In the genomic region with DNA sequence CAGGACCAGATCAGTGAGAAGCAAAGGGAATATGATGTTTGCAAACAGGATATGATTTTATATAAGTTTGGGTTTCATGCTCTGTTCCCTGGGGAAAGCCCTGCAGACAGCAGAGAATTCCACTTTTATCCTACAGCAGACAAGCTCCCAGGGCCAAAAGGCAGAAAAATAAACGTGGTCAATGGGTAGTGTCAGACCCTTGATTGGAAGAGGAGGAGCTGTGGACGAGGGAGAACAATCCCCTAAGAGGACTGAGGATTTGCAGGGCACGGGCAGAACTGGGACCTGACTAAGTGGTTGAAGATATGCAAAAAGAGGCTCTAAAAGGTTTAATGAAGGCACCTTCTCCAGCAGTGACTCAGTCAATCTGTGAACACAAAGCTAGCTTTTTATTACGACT, we compare ENCODE assay signal across 1 cellular context.
TF ChIP-seq lines count a peak whose summit lies in the region.

No MANE protein-coding gene starts in this region.

TF ChIP-seq in IMR-90, 13 proteins besides CTCF, POLR2A, EP300 and RAD21 (continued from another document):
- TF ChIP-seq, protein P1, sequence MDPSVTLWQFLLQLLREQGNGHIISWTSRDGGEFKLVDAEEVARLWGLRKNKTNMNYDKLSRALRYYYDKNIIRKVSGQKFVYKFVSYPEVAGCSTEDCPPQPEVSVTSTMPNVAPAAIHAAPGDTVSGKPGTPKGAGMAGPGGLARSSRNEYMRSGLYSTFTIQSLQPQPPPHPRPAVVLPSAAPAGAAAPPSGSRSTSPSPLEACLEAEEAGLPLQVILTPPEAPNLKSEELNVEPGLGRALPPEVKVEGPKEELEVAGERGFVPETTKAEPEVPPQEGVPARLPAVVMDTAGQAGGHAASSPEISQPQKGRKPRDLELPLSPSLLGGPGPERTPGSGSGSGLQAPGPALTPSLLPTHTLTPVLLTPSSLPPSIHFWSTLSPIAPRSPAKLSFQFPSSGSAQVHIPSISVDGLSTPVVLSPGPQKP (IDR thresholded peaks at IDR 0.05; ENCODE audit: borderline replicate concordance, low read depth, low read length), result no peak
- TF ChIP-seq RFX5 (IDR thresholded peaks at IDR 0.05; ENCODE audit: low read depth, low read length) (no peak), RCOR1 (IDR thresholded peaks at IDR 0.05; ENCODE audit: insufficient replicate concordance, low read length) (no peak), CEBPB (IDR thresholded peaks at IDR 0.05; ENCODE audit: low read depth, low read length) (no peak), NFE2L2 (IDR thresholded peaks at IDR 0.05; ENCODE audit: low read depth, low read length) (no peak), MAZ (IDR thresholded peaks at IDR 0.05; ENCODE audit: borderline replicate concordance, low read depth, low read length) (no peak), CHD1 (IDR thresholded peaks at IDR 0.05; ENCODE audit: low read depth, low read length) (no peak)
